In the genomic region with DNA sequence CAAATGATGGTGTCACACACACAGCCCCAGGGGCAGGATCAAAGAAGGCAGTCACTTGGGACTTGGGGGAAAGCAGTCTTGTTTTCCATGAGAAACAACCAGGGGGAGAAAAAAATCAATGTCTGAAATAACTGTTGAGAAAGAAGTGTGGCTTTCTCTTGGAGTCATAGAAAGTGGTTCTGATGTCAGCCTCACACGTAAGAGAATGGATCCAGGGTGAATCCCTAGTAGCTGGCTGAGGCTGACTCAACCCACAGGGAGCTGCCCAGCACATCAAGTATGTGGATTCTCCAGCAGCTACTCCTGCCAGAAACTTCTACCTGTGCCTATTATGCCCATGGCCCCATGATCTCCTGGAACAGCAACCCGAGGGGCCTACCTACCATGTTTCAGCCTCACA, we compare ENCODE assay signal across 16 cellular contexts. TPM values are rescaled to one million over a fixed set of nuclear protein-coding genes. Genes with fewer than 3 reads are reported as not detected.
"Had no signal": no experiment of that assay in that cellular context is flagged by ENCODE, and none has a peak within 500 bp of the region (broad histone marks: within the 10 kb centered on the region; RNA-seq: fewer than 3 reads in every experiment).

No MANE protein-coding gene starts in this region.

- H3K27ac ChIP-seq: brain microvascular endothelial cell, ovary, stomach had no signal

- H3K36me3 ChIP-seq: brain microvascular endothelial cell, esophagus muscularis mucosa, ovary, stomach, tibial nerve had no signal

- H3K27me3 ChIP-seq: esophagus muscularis mucosa, ovary, tibial nerve had no signal

- H3K9me3 ChIP-seq: esophagus muscularis mucosa, ovary, stomach, tibial nerve had no signal

- H3K36me3 Mint-ChIP-seq: activated naive CD4-positive, alpha-beta T cell treated with anti-CD3 and anti-CD28 coated beads, Interleukin-2, amount 50 U/mL, for 24 hours; immature natural killer cell had no signal

- H3K4me3 ChIP-seq: esophagus muscularis mucosa, ovary, stomach, tibial nerve had no signal

- H3K27ac Mint-ChIP-seq: activated naive CD4-positive, alpha-beta T cell treated with anti-CD3 and anti-CD28 coated beads, Interleukin-2, amount 50 U/mL, for 24 hours; endodermal cell; immature natural killer cell; nephron progenitor cell had no signal

- H3K9me3 Mint-ChIP-seq: activated naive CD4-positive, alpha-beta T cell treated with anti-CD3 and anti-CD28 coated beads, Interleukin-2, amount 50 U/mL, for 24 hours; endodermal cell; immature natural killer cell; nephron progenitor cell had no signal

- DNase-seq: activated CD4-positive, alpha-beta T cell treated with anti-CD3 and anti-CD28 coated beads, Interleukin-2, amount 50 U/mL, for 4 hours; activated CD4-positive, CD25-positive, alpha-beta regulatory T cell treated with anti-CD3 and anti-CD28 coated beads, Interleukin-2, amount 50 U/mL, for 72 hours; activated effector memory CD4-positive, alpha-beta T cell treated with Interleukin-2 at 50 U/mL for 16 hours; activated T-cell treated with anti-CD3 and anti-CD28 coated beads, Interleukin-2, amount 50 U/mL, for 1 hour; brain microvascular endothelial cell; endodermal cell; immature natural killer cell; left cardiac atrium; nephron progenitor cell; ovary; stomach; T-helper 9 cell had no signal

- ATAC-seq: left cardiac atrium had no signal

- H3K4me3 Mint-ChIP-seq: activated naive CD4-positive, alpha-beta T cell treated with anti-CD3 and anti-CD28 coated beads, Interleukin-2, amount 50 U/mL, for 24 hours; endodermal cell; immature natural killer cell; nephron progenitor cell had no signal

RNA-seq across cellular contexts. Expression of a gene that starts 33.6 kb away (rescaled TPM):
- total RNA-seq: SK-MEL-5 had no signal
